ENCODE assay signal across 9 cellular contexts in the genomic region with DNA sequence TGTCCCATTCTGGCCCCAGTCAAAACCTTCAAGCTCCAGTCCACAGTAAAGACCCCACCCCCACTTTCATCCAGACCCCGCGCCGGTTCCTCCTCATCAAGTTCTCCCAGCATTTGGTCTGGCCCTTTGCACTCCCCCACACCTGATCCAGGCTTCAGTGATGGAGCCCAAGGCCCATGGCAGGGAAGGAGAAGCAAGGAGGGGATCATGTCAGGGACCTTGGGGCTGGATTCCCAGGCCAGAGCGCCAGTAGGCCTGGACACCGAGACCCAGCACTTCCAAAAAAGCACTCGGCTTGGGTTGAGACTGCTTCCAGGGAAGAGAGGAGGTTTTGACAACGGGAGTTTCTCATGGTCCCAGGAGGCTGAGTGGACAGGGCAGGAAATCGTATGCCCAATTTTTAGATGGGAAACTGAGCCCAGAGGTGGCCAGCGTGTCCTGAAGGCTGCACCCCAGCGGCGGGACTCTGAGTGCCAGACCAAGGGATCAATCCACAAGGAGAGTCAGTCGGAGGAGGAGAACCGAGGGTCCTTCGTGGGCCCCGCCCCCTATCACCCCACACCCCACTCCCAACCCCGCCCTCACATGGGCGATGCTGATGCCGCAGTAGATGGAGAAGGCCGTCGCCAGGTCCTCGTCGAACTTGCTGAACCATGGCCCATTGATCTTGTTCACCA.
DNase-seq lines count a peak whose midpoint lies in the region; ATAC-seq and TF ChIP-seq lines count a peak whose summit lies in the region.
"Had no signal": no experiment of that assay in that cellular context is flagged by ENCODE, and none has a peak within 500 bp of the region (broad histone marks: within the 10 kb centered on the region; RNA-seq: fewer than 3 reads in every experiment).

No MANE protein-coding gene starts in this region.

- H3K27me3 ChIP-seq in CD4-positive, CD25-positive, alpha-beta regulatory T cell (ENCODE audit: control insufficient read depth, insufficient read depth, low read length), result peaks cover 4% of the 10 kb centered on the region
- peaks cover 60% of the 10 kb centered on the region for H3K27me3 ChIP-seq in HUES64 (ENCODE audit: insufficient read depth, low read length)
- peaks cover 70% of the 10 kb centered on the region for H3K27me3 ChIP-seq in endodermal cell (ENCODE audit: control insufficient read depth, insufficient read depth, low read length, poor library complexity, severe bottlenecking)

- peaks cover 0 to 2% (median 0%) of the 10 kb centered on the region in 7 donors for H3K9me3 Mint-ChIP-seq in CD4-positive, CD25-positive, alpha-beta regulatory T cell
- no peaks in the 10 kb centered on the region for H3K9me3 Mint-ChIP-seq in endodermal cell
- H3K9me3 Mint-ChIP-seq in natural killer cell, result no peaks in the 10 kb centered on the region

- H3K27me3 Mint-ChIP-seq in CD4-positive, CD25-positive, alpha-beta regulatory T cell, result peaks cover 32% of the 10 kb centered on the region
- peaks cover 61% of the 10 kb centered on the region for H3K27me3 Mint-ChIP-seq in endodermal cell (ENCODE audit: insufficient read depth)
- H3K27me3 Mint-ChIP-seq in natural killer cell (ENCODE audit: low read depth in 2 of 2), result peaks cover 21 to 22% of the 10 kb centered on the region in 2 donors

- H3K4me3 ChIP-seq in CD4-positive, CD25-positive, alpha-beta regulatory T cell (ENCODE audit: low read depth, low read length), result no peak overlapping the region
- H3K4me3 ChIP-seq in HUES64 (ENCODE audit: low read length) (peak overlapping the region; percentile 58), endodermal cell (ENCODE audit: low read length) (no peak overlapping the region), mucosa of descending colon (no peak overlapping the region)

- peaks cover 18% of the 10 kb centered on the region for H3K4me1 ChIP-seq in CD4-positive, CD25-positive, alpha-beta regulatory T cell (ENCODE audit: control insufficient read depth, insufficient read depth, low read length, poor library complexity, severe bottlenecking)
- H3K4me1 ChIP-seq in HUES64 (ENCODE audit: insufficient read depth, low read length) (no peaks in the 10 kb centered on the region), endodermal cell (ENCODE audit: control insufficient read depth, insufficient read depth, low read length) (no peaks in the 10 kb centered on the region), mucosa of descending colon (ENCODE audit: low read depth) (peaks cover 4% of the 10 kb centered on the region)

- WGBS in HUES64, result 70% methylated on average over 21 of the region's 22 CpGs
- 84 to 87% methylated on average over 5 to 18 of the region's 22 CpGs for WGBS in endodermal cell (ENCODE audit: insufficient coverage in 1 of 2, insufficient read length in 1 of 2), 2 experiments

- peaks cover 4 to 24% (median 9%) of the 10 kb centered on the region in 4 donors for H3K4me1 Mint-ChIP-seq in CD4-positive, CD25-positive, alpha-beta regulatory T cell
- H3K4me1 Mint-ChIP-seq in endodermal cell (peaks cover 1% of the 10 kb centered on the region), natural killer cell (peaks cover 24 to 38% of the 10 kb centered on the region in 2 donors)

- H3K27ac ChIP-seq in CD4-positive, CD25-positive, alpha-beta regulatory T cell (ENCODE audit: insufficient read depth, low read length, poor library complexity, severe bottlenecking), result no peak overlapping the region
- H3K27ac ChIP-seq in HUES64 (ENCODE audit: low read depth, low read length) (no peak overlapping the region), endodermal cell (ENCODE audit: low read depth, low read length) (no peak overlapping the region)

- no peak overlapping the region for H3K9ac ChIP-seq in HUES64 (ENCODE audit: low read depth, low read length)
- no peak overlapping the region for H3K9ac ChIP-seq in endodermal cell (ENCODE audit: extremely low read depth, low read length, poor library complexity, severe bottlenecking)

- H3K9me3 ChIP-seq in CD4-positive, CD25-positive, alpha-beta regulatory T cell (ENCODE audit: control insufficient read depth in 2 of 2, low read length in 2 of 2), result no peaks in the 10 kb centered on the region
- H3K9me3 ChIP-seq in HUES64 (ENCODE audit: insufficient read depth, low read depth, low read length) (no peaks in the 10 kb centered on the region), endodermal cell (ENCODE audit: control insufficient read depth, low read length) (no peaks in the 10 kb centered on the region), mucosa of descending colon (no peaks in the 10 kb centered on the region)
- H3K9me3 ChIP-seq: Caco-2 had no signal

- H3K4me3 Mint-ChIP-seq in CD4-positive, CD25-positive, alpha-beta regulatory T cell, result peak overlapping the region in 3 of 4 donors; percentile 16 to 70 (median 46)
- H3K4me3 Mint-ChIP-seq in endodermal cell (peak overlapping the region; percentile 38), natural killer cell (peak overlapping the region; percentile 71)

- DNase-seq in CD4-positive, CD25-positive, alpha-beta regulatory T cell, result no peak
- no peak for DNase-seq in endodermal cell
- DNase-seq in natural killer cell, result no peak
- no peak for DNase-seq in SIG-M5 treated with dmso at 0.1 percent for 504 hours (lab: John Stamatoyannopoulos, UW; ENCODE audit: unreplicated experiment)
- no peak for DNase-seq in mucosa of descending colon
- no peak for DNase-seq in left colon

- no peaks in the 10 kb centered on the region for H3K36me3 ChIP-seq in CD4-positive, CD25-positive, alpha-beta regulatory T cell (ENCODE audit: control insufficient read depth, insufficient read depth, low read length)
- H3K36me3 ChIP-seq in HUES64 (ENCODE audit: insufficient read depth, low read length) (no peaks in the 10 kb centered on the region), endodermal cell (ENCODE audit: control insufficient read depth, insufficient read depth, low read length) (no peaks in the 10 kb centered on the region), mucosa of descending colon (ENCODE audit: low read depth) (no peaks in the 10 kb centered on the region)

- no peak overlapping the region for H3K27ac Mint-ChIP-seq in CD4-positive, CD25-positive, alpha-beta regulatory T cell
- H3K27ac Mint-ChIP-seq in endodermal cell (no peak overlapping the region), natural killer cell (peak overlapping the region in 1 of 2 donors; percentile 78)

- intact Hi-C loops in natural killer cell (cut with micrococcal nuclease) (loop anchor here (2.0 to 10.0 kb wide), 3 partner anchors 99 to 261 kb away; no protein-coding TSS in a partner anchor), mucosa of descending colon (cut with DNase I, micrococcal nuclease) (loop anchor here in 1 of 2 donors (10.0 kb wide), 1 partner anchor 101 kb away; no protein-coding TSS in a partner anchor), left colon (cut with DNase I, micrococcal nuclease) (loop anchor here in 1 of 2 donors (2.0 kb wide), 1 partner anchor 59 kb away; no protein-coding TSS in a partner anchor)

- no peak for TF ChIP-seq CTCF in endodermal cell (conservative IDR thresholded peaks at IDR 0.05)
- TF ChIP-seq CTCF in natural killer cell (IDR thresholded peaks at IDR 0.05), result no peak
- no peak for TF ChIP-seq CTCF in mucosa of descending colon (IDR thresholded peaks at IDR 0.05)

- peaks cover 11% of the 10 kb centered on the region for H3K36me3 Mint-ChIP-seq in CD4-positive, CD25-positive, alpha-beta regulatory T cell
- H3K36me3 Mint-ChIP-seq in endodermal cell (ENCODE audit: low read depth) (no peaks in the 10 kb centered on the region), natural killer cell (no peaks in the 10 kb centered on the region)

- ATAC-seq in CD4-positive, CD25-positive, alpha-beta regulatory T cell (ENCODE audit: low read depth in 2 of 2), result no peak
- ATAC-seq in natural killer cell, result no peak
- no peak for ATAC-seq in GM19452 (IDR thresholded peaks at IDR 0.05; ENCODE audit: unreplicated experiment)
- no peak for ATAC-seq in mucosa of descending colon
- no peak for ATAC-seq in left colon
